In the genomic region with DNA sequence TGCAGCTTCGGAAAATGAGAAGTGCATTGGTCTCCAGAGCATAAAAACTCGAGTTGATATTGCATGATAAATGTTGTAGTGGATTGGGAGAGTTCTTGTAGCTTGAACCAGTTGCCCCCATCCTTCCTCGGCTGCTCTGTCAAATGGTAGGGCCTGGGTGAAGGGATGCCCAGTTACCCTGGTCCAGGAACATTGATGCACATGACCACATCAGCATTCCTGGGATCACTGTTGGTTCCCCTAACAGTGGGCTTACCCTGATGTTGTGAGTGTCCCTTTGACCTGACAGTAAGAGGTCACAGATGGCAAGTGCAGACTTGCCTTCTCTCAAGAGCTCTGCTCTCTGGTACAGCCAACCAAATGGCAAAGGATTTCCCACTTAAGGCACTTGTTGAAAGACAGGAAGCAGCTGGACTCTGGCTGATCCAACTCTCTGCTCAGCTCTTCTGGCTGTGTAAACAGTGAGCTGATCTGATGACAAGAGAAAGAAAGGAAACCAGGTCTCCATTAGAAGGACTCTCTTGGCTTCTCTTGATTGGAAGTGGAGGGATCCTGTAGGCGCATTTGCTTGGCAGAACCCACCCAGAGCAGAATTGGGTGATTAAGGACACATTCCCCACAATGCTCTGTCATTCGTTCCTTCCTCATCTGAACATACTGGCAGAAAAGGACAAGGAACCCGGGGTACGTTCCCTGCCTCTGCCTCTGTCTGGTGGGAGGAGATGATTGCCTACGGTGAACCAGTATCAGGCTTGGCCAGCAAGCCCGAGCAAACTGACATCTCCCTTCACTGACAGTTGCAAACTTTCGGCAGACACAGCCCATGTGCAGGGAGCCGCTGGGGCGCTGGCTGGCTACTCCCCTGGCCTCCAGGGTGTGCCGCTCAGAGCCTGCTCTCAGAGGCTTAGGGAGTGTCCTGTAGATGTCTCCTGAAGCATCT, we compare ENCODE assay signal across 1 cellular context.
TF ChIP-seq lines count a peak whose summit lies in the region.

No MANE protein-coding gene starts in this region.

TF ChIP-seq in HepG2, 621 proteins besides CTCF, POLR2A, EP300 and RAD21 (continued from another document and continues in another):
- TF ChIP-seq, protein P1, sequence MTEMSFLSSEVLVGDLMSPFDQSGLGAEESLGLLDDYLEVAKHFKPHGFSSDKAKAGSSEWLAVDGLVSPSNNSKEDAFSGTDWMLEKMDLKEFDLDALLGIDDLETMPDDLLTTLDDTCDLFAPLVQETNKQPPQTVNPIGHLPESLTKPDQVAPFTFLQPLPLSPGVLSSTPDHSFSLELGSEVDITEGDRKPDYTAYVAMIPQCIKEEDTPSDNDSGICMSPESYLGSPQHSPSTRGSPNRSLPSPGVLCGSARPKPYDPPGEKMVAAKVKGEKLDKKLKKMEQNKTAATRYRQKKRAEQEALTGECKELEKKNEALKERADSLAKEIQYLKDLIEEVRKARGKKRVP (CRISPR knock-in tag; IDR thresholded peaks at IDR 0.05) = no peak
- TF ChIP-seq CBX5 (CRISPR knock-in tag; IDR thresholded peaks at IDR 0.05; ENCODE audit: borderline replicate concordance) (no peak), TGIF2 (CRISPR knock-in tag; IDR thresholded peaks at IDR 0.05) (peak; percentile 33; the same call in 1 of the 2 replicates), FOXC1 (CRISPR knock-in tag; IDR thresholded peaks at IDR 0.05; ENCODE audit: borderline replicate concordance) (no peak), PHF20 (CRISPR knock-in tag; IDR thresholded peaks at IDR 0.05) (no peak), NFATC3 (CRISPR knock-in tag; IDR thresholded peaks at IDR 0.05) (no peak), ZNF564 (CRISPR knock-in tag; IDR thresholded peaks at IDR 0.05) (no peak), ZNF768 (CRISPR knock-in tag; IDR thresholded peaks at IDR 0.05) (no peak; the same call in 1 of the 2 replicates), ZNF781 (CRISPR knock-in tag; IDR thresholded peaks at IDR 0.05; ENCODE audit: borderline replicate concordance, not compliant biosample characterization) (no peak), ELF4 (CRISPR knock-in tag; IDR thresholded peaks at IDR 0.05; ENCODE audit: borderline replicate concordance) (no peak), MYC (CRISPR knock-in tag; IDR thresholded peaks at IDR 0.05; ENCODE audit: borderline replicate concordance) (peak; percentile 38; the same call in 1 of the 2 replicates), ZNF546 (CRISPR knock-in tag; conservative IDR thresholded peaks at IDR 0.05) (no peak), ZNF569 (CRISPR knock-in tag; IDR thresholded peaks at IDR 0.05; ENCODE audit: borderline replicate concordance) (no peak), HOXA3 (CRISPR knock-in tag; IDR thresholded peaks at IDR 0.05) (0 out of 2 replicates have a peak, but pooled peaks have one; percentile 12), ELF1 (CRISPR knock-in tag; IDR thresholded peaks at IDR 0.05) (peak; percentile 58; the same call in 1 of the 2 replicates), THYN1 (CRISPR knock-in tag; IDR thresholded peaks at IDR 0.05; ENCODE audit: borderline replicate concordance, low read depth) (no peak), AGO2 (optimal IDR thresholded peaks at IDR 0.05; ENCODE audit: low read depth, low read length) (no peak), CREB1 (IDR thresholded peaks at IDR 0.05) (no peak), CREB1 (CRISPR knock-in tag; IDR thresholded peaks at IDR 0.05) (no peak), KMT2A (CRISPR knock-in tag; IDR thresholded peaks at IDR 0.05) (no peak; the same call in 1 of the 2 replicates), ZSCAN31 (CRISPR knock-in tag; IDR thresholded peaks at IDR 0.05; ENCODE audit: low read depth) (no peak), ZBTB7A (CRISPR knock-in tag; IDR thresholded peaks at IDR 0.05) (no peak), ZNF891 (CRISPR knock-in tag; IDR thresholded peaks at IDR 0.05) (no peak), ZNF230 (CRISPR knock-in tag; IDR thresholded peaks at IDR 0.05) (no peak), CEBPB (IDR thresholded peaks at IDR 0.05; ENCODE audit: borderline replicate concordance, low read depth, low read length) (no peak), HOXA5 (CRISPR knock-in tag; IDR thresholded peaks at IDR 0.05) (no peak), ZNF839 (CRISPR knock-in tag; IDR thresholded peaks at IDR 0.05; ENCODE audit: borderline replicate concordance) (no peak), ZFP90 (CRISPR knock-in tag; IDR thresholded peaks at IDR 0.05; ENCODE audit: borderline replicate concordance) (no peak), ZBTB42 (CRISPR knock-in tag; IDR thresholded peaks at IDR 0.05) (no peak), TBX2 (CRISPR knock-in tag; IDR thresholded peaks at IDR 0.05; ENCODE audit: borderline replicate concordance) (peak; percentile 31; the same call in 1 of the 2 replicates), NFRKB (IDR thresholded peaks at IDR 0.05) (no peak), FOXO1 (CRISPR knock-in tag; IDR thresholded peaks at IDR 0.05) (no peak), ZNF724P (CRISPR knock-in tag; IDR thresholded peaks at IDR 0.05; ENCODE audit: borderline replicate concordance) (no peak), IRX3 (CRISPR knock-in tag; IDR thresholded peaks at IDR 0.05; ENCODE audit: borderline replicate concordance, low read depth) (no peak), ZSCAN22 (CRISPR knock-in tag; IDR thresholded peaks at IDR 0.05) (no peak), GFI1 (CRISPR knock-in tag; IDR thresholded peaks at IDR 0.05; ENCODE audit: borderline replicate concordance) (no peak), KLF16 (CRISPR knock-in tag; IDR thresholded peaks at IDR 0.05) (no peak), TEAD3 (CRISPR knock-in tag; optimal IDR thresholded peaks at IDR 0.05; ENCODE audit: borderline replicate concordance) (peak; percentile 48), ZNF672 (CRISPR knock-in tag; IDR thresholded peaks at IDR 0.05) (no peak)
- TF ChIP-seq, protein P2, sequence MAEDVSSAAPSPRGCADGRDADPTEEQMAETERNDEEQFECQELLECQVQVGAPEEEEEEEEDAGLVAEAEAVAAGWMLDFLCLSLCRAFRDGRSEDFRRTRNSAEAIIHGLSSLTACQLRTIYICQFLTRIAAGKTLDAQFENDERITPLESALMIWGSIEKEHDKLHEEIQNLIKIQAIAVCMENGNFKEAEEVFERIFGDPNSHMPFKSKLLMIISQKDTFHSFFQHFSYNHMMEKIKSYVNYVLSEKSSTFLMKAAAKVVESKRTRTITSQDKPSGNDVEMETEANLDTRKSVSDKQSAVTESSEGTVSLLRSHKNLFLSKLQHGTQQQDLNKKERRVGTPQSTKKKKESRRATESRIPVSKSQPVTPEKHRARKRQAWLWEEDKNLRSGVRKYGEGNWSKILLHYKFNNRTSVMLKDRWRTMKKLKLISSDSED (CRISPR knock-in tag; IDR thresholded peaks at IDR 0.05) = no peak
- TF ChIP-seq, protein P3, sequence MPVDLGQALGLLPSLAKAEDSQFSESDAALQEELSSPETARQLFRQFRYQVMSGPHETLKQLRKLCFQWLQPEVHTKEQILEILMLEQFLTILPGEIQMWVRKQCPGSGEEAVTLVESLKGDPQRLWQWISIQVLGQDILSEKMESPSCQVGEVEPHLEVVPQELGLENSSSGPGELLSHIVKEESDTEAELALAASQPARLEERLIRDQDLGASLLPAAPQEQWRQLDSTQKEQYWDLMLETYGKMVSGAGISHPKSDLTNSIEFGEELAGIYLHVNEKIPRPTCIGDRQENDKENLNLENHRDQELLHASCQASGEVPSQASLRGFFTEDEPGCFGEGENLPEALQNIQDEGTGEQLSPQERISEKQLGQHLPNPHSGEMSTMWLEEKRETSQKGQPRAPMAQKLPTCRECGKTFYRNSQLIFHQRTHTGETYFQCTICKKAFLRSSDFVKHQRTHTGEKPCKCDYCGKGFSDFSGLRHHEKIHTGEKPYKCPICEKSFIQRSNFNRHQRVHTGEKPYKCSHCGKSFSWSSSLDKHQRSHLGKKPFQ (CRISPR knock-in tag; IDR thresholded peaks at IDR 0.05; ENCODE audit: insufficient replicate concordance) = no peak
- TF ChIP-seq, protein P4, sequence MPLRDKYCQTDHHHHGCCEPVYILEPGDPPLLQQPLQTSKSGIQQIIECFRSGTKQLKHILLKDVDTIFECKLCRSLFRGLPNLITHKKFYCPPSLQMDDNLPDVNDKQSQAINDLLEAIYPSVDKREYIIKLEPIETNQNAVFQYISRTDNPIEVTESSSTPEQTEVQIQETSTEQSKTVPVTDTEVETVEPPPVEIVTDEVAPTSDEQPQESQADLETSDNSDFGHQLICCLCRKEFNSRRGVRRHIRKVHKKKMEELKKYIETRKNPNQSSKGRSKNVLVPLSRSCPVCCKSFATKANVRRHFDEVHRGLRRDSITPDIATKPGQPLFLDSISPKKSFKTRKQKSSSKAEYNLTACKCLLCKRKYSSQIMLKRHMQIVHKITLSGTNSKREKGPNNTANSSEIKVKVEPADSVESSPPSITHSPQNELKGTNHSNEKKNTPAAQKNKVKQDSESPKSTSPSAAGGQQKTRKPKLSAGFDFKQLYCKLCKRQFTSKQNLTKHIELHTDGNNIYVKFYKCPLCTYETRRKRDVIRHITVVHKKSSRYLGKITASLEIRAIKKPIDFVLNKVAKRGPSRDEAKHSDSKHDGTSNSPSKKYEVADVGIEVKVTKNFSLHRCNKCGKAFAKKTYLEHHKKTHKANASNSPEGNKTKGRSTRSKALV (CRISPR knock-in tag; IDR thresholded peaks at IDR 0.05) = no peak
- TF ChIP-seq, protein P5, sequence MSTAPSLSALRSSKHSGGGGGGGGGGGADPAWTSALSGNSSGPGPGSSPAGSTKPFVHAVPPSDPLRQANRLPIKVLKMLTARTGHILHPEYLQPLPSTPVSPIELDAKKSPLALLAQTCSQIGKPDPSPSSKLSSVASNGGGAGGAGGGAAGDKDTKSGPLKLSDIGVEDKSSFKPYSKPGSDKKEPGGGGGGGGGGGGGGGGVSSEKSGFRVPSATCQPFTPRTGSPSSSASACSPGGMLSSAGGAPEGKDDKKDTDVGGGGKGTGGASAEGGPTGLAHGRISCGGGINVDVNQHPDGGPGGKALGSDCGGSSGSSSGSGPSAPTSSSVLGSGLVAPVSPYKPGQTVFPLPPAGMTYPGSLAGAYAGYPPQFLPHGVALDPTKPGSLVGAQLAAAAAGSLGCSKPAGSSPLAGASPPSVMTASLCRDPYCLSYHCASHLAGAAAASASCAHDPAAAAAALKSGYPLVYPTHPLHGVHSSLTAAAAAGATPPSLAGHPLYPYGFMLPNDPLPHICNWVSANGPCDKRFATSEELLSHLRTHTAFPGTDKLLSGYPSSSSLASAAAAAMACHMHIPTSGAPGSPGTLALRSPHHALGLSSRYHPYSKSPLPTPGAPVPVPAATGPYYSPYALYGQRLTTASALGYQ (CRISPR knock-in tag; IDR thresholded peaks at IDR 0.05) = no peak
- TF ChIP-seq, protein P6, sequence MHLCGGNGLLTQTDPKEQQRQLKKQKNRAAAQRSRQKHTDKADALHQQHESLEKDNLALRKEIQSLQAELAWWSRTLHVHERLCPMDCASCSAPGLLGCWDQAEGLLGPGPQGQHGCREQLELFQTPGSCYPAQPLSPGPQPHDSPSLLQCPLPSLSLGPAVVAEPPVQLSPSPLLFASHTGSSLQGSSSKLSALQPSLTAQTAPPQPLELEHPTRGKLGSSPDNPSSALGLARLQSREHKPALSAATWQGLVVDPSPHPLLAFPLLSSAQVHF (CRISPR knock-in tag; IDR thresholded peaks at IDR 0.05) = no peak
- TF ChIP-seq, protein P7, sequence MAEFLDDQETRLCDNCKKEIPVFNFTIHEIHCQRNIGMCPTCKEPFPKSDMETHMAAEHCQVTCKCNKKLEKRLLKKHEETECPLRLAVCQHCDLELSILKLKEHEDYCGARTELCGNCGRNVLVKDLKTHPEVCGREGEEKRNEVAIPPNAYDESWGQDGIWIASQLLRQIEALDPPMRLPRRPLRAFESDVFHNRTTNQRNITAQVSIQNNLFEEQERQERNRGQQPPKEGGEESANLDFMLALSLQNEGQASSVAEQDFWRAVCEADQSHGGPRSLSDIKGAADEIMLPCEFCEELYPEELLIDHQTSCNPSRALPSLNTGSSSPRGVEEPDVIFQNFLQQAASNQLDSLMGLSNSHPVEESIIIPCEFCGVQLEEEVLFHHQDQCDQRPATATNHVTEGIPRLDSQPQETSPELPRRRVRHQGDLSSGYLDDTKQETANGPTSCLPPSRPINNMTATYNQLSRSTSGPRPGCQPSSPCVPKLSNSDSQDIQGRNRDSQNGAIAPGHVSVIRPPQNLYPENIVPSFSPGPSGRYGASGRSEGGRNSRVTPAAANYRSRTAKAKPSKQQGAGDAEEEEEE (CRISPR knock-in tag; IDR thresholded peaks at IDR 0.05; ENCODE audit: borderline replicate concordance) = no peak
- TF ChIP-seq, protein P8, sequence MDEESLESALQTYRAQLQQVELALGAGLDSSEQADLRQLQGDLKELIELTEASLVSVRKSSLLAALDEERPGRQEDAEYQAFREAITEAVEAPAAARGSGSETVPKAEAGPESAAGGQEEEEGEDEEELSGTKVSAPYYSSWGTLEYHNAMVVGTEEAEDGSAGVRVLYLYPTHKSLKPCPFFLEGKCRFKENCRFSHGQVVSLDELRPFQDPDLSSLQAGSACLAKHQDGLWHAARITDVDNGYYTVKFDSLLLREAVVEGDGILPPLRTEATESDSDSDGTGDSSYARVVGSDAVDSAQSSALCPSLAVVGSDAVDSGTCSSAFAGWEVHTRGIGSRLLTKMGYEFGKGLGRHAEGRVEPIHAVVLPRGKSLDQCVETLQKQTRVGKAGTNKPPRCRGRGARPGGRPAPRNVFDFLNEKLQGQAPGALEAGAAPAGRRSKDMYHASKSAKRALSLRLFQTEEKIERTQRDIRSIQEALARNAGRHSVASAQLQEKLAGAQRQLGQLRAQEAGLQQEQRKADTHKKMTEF (CRISPR knock-in tag; IDR thresholded peaks at IDR 0.05) = 0 out of 2 replicates have a peak, but pooled peaks have one; percentile 28
- TF ChIP-seq, protein P9, sequence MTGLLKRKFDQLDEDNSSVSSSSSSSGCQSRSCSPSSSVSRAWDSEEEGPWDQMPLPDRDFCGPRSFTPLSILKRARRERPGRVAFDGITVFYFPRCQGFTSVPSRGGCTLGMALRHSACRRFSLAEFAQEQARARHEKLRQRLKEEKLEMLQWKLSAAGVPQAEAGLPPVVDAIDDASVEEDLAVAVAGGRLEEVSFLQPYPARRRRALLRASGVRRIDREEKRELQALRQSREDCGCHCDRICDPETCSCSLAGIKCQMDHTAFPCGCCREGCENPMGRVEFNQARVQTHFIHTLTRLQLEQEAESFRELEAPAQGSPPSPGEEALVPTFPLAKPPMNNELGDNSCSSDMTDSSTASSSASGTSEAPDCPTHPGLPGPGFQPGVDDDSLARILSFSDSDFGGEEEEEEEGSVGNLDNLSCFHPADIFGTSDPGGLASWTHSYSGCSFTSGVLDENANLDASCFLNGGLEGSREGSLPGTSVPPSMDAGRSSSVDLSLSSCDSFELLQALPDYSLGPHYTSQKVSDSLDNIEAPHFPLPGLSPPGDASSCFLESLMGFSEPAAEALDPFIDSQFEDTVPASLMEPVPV (CRISPR knock-in tag; IDR thresholded peaks at IDR 0.05) = no peak
- TF ChIP-seq, protein P10, sequence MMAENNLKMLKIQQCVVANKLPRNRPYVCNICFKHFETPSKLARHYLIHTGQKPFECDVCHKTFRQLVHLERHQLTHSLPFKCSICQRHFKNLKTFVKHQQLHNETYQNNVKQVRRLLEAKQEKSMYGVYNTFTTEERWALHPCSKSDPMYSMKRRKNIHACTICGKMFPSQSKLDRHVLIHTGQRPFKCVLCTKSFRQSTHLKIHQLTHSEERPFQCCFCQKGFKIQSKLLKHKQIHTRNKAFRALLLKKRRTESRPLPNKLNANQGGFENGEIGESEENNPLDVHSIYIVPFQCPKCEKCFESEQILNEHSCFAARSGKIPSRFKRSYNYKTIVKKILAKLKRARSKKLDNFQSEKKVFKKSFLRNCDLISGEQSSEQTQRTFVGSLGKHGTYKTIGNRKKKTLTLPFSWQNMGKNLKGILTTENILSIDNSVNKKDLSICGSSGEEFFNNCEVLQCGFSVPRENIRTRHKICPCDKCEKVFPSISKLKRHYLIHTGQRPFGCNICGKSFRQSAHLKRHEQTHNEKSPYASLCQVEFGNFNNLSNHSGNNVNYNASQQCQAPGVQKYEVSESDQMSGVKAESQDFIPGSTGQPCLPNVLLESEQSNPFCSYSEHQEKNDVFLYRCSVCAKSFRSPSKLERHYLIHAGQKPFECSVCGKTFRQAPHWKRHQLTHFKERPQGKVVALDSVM (CRISPR knock-in tag; IDR thresholded peaks at IDR 0.05) = no peak
